Comparison of ENCODE assay signal across 8 cellular contexts in genomic region chrX:136497556-136498048, GRCh38. TPM values are rescaled to one million over a fixed set of nuclear protein-coding genes. Genes with fewer than 3 reads are reported as not detected.
DNase-seq lines count a peak whose midpoint lies in the region; ATAC-seq and TF ChIP-seq lines count a peak whose summit lies in the region.

HTATSF1 (plus strand) TSS chrX:136497592; CDS start chrX:136497685, 93 bp downstream.

- peak within 1 kb of the TSS; percentile 88 for H3K27ac ChIP-seq in DND-41 (ENCODE audit: low read length)
- H3K27ac ChIP-seq in MM.1S (ENCODE audit: low read length), result peak within 1 kb of the TSS; percentile 82
- peak within 1 kb of the TSS; percentile 70 to 87 (median 84) for H3K27ac ChIP-seq in right lobe of liver
- peak within 1 kb of the TSS; percentile 85 to 94 for H3K27ac ChIP-seq in testis

- H3K27me3 ChIP-seq in DND-41 (ENCODE audit: insufficient read depth, low read length, poor library complexity), result no peaks in the 10 kb centered on the region
- no peaks in the 10 kb centered on the region for H3K27me3 ChIP-seq in MM.1S (replicated peaks; ENCODE audit: insufficient read depth, low read length)
- H3K27me3 ChIP-seq in right lobe of liver, result peaks cover 0 to 2% of the 10 kb centered on the region in 2 donors
- H3K27me3 ChIP-seq in testis, result no peaks in the 10 kb centered on the region

- H3K27ac Mint-ChIP-seq in central memory CD8-positive, alpha-beta T cell (ENCODE audit: low read depth), result peak within 1 kb of the TSS; percentile 91

- DNase-seq in DND-41 (no peak), MM.1S (no peak), right lobe of liver (peak in 2 of 3 donors; percentile 28 to 59), testis (no peak), NCI-H1048 (lab: John Stamatoyannopoulos, UW) (no peak), GM20000 (ENCODE audit: low spot score) (no peak)
- no peak for DNase-seq in central memory CD8-positive, alpha-beta T cell (ENCODE audit: low spot score in 2 of 2)

- H3K9me2 ChIP-seq in MM.1S (replicated peaks; ENCODE audit: insufficient read depth, low read length), result no peaks in the 10 kb centered on the region

- H3K36me3 ChIP-seq in DND-41 (ENCODE audit: insufficient read depth, low read length) (peaks cover 27% of the 10 kb centered on the region), MM.1S (replicated peaks; ENCODE audit: insufficient read depth, low read length) (no peaks in the 10 kb centered on the region; the same call in 1 of the 2 replicates), right lobe of liver (peaks cover 0 to 19% (median 0%) of the 10 kb centered on the region in 4 donors), testis (ENCODE audit: low read depth, missing control alignments) (no peaks in the 10 kb centered on the region)

- TF ChIP-seq CTCF in DND-41 (IDR thresholded peaks at IDR 0.05; ENCODE audit: borderline replicate concordance, extremely low read depth, low read length, poor library complexity, severe bottlenecking) (no peak), MM.1S (IDR thresholded peaks at IDR 0.05; ENCODE audit: low read length) (no peak), right lobe of liver (IDR thresholded peaks at IDR 0.05) (no peak), testis (IDR thresholded peaks at IDR 0.05) (no peak), GM20000 (IDR thresholded peaks at IDR 0.05; ENCODE audit: extremely low read depth, missing control alignments) (no peak)

- H3K4me1 ChIP-seq in DND-41 (ENCODE audit: insufficient read depth, low read length), result peaks cover 29% of the 10 kb centered on the region
- H3K4me1 ChIP-seq in MM.1S (ENCODE audit: low read length), result no peaks in the 10 kb centered on the region
- H3K4me1 ChIP-seq in right lobe of liver, result no peaks in the 10 kb centered on the region
- H3K4me1 ChIP-seq in testis, result no peaks in the 10 kb centered on the region

- peaks cover 23% of the 10 kb centered on the region for H3K79me2 ChIP-seq in DND-41 (ENCODE audit: insufficient read depth, low read length)
- H3K79me2 ChIP-seq in MM.1S (ENCODE audit: low read length), result peaks cover 22% of the 10 kb centered on the region

- no peaks in the 10 kb centered on the region for H3K9me3 Mint-ChIP-seq in central memory CD8-positive, alpha-beta T cell

- no peaks in the 10 kb centered on the region for H3K27me3 Mint-ChIP-seq in central memory CD8-positive, alpha-beta T cell

- peak within 1 kb of the TSS; percentile 93 for H2AFZ ChIP-seq in DND-41 (ENCODE audit: low read depth, low read length)
- peak within 1 kb of the TSS; percentile 48 for H2AFZ ChIP-seq in MM.1S (ENCODE audit: low read length)

- H3K9ac ChIP-seq in DND-41 (ENCODE audit: low read depth, low read length) (peak within 1 kb of the TSS; percentile 80), MM.1S (ENCODE audit: low read length) (peak within 1 kb of the TSS; percentile 77)

- peaks cover 12% of the 10 kb centered on the region for H3K4me1 Mint-ChIP-seq in central memory CD8-positive, alpha-beta T cell

- H3K9me3 ChIP-seq in DND-41 (ENCODE audit: insufficient read depth, low read length, severe bottlenecking) (no peaks in the 10 kb centered on the region), MM.1S (replicated peaks; ENCODE audit: insufficient read depth, low read length) (no peaks in the 10 kb centered on the region), right lobe of liver (no peaks in the 10 kb centered on the region), testis (no peaks in the 10 kb centered on the region)

- TF ChIP-seq POLR2A in right lobe of liver (IDR thresholded peaks at IDR 0.05) (no peak), testis (IDR thresholded peaks at IDR 0.05) (no peak)

- H3K4me3 Mint-ChIP-seq in central memory CD8-positive, alpha-beta T cell, result peak within 1 kb of the TSS; percentile 84

- peaks cover 20% of the 10 kb centered on the region for H3K36me3 Mint-ChIP-seq in central memory CD8-positive, alpha-beta T cell (ENCODE audit: insufficient read depth)

- peak; percentile 23 for ATAC-seq in DND-41 (ENCODE audit: insufficient read depth, low read depth)
- peak; percentile 11 for ATAC-seq in GM21576 (IDR thresholded peaks at IDR 0.05; ENCODE audit: unreplicated experiment)
- ATAC-seq in central memory CD8-positive, alpha-beta T cell (replicated peaks; ENCODE audit: extremely low read depth, poor library complexity, severe bottlenecking), result peak; percentile 10
- ATAC-seq in right lobe of liver, result peak in 3 of 4 donors; percentile 5 to 21 (median 13)

- H4K20me1 ChIP-seq in DND-41 (ENCODE audit: insufficient read depth, low read length) (no peaks in the 10 kb centered on the region), MM.1S (ENCODE audit: insufficient read depth, low read length) (no peaks in the 10 kb centered on the region)

- intact Hi-C loops in right lobe of liver (cut with DNase I) (no loop called here), testis (cut with DNase I; ENCODE audit: low total_unique reads) (no loop called here)

- H3K4me2 ChIP-seq in DND-41 (ENCODE audit: insufficient read depth, low read length), result peak within 1 kb of the TSS; percentile 69
- H3K4me2 ChIP-seq in MM.1S (ENCODE audit: low read depth, low read length), result peak within 1 kb of the TSS; percentile 75

- whole genome bisulfite sequencing in right lobe of liver (ENCODE audit: insufficient coverage, low coverage, low lambda C conversion rate, missing lambda C conversion rate), result 24% methylated on average over 21 of the region's 35 CpGs
- WGBS in testis, 2 donors, result 0 to 3% methylated on average over 7 to 28 of the region's 35 CpGs

- H3F3A ChIP-seq in MM.1S (ENCODE audit: insufficient read depth, low read length), result peaks cover 10% of the 10 kb centered on the region

- peak within 1 kb of the TSS; percentile 83 to 91 for H3K4me3 ChIP-seq in DND-41 (ENCODE audit: low read depth in 1 of 2, low read length in 2 of 2)
- H3K4me3 ChIP-seq in MM.1S (ENCODE audit: low read length), result peak within 1 kb of the TSS; percentile 86
- H3K4me3 ChIP-seq in right lobe of liver, result peak within 1 kb of the TSS; percentile 53 to 59 (median 57)
- H3K4me3 ChIP-seq in testis, result peak within 1 kb of the TSS; percentile 57 to 76

RNA-seq across cellular contexts. Expression of gene HTATSF1, which starts in this region (rescaled TPM):
- total RNA-seq in right lobe of liver (10 to 100 TPM; 10.6 to 21.5 (median 12.1) TPM), testis (100 to 1,000 TPM; 103 to 115 TPM)
- 65.3 TPM for polyA plus RNA-seq in testis (ENCODE audit: insufficient read depth, low read depth, low replicate concordance)

Comparison
In these comparisons a context has a peak if more than half of its experiments do, and no peak if none do; other contexts are left out.
1. RNA of gene HTATSF1 (total RNA-seq): 103 to 115 TPM in testis; 10.6 to 21.5 TPM in right lobe of liver; every median in the first group is over 4 times any median in the second.
2. DNase-seq: peak in right lobe of liver (2 of 3); none in DND-41 (single experiment), MM.1S (single experiment), central memory CD8-positive, alpha-beta T cell (0 of 2), testis (single experiment), NCI-H1048 (single experiment) and GM20000 (single experiment).
3. Peak in every context shown above with its lines, with median percentiles within 50 percentile points of each other: ATAC-seq, H3K27ac ChIP-seq and H3K4me3 ChIP-seq.